8 cellular contexts compared by ENCODE assay signal in genomic region chr16:50627419-50627818, GRCh38. TPM values are rescaled to one million over a fixed set of nuclear protein-coding genes. Genes with fewer than 3 reads are reported as not detected.
DNase-seq lines count a peak whose midpoint lies in the region; FAIRE-seq and TF ChIP-seq lines count a peak whose summit lies in the region.

No MANE protein-coding gene starts in this region.

- H3K23ac ChIP-seq in mesenchymal stem cell (ENCODE audit: low read length in 2 of 2): no peak overlapping the region

- no peak overlapping the region for H4K91ac ChIP-seq in mesenchymal stem cell (ENCODE audit: low read length)

- no peak overlapping the region for H2BK5ac ChIP-seq in mesenchymal stem cell (ENCODE audit: low read depth, low read length, poor library complexity, severe bottlenecking)

- no peak overlapping the region for H3K18ac ChIP-seq in mesenchymal stem cell (ENCODE audit: low read depth in 1 of 2, low read length in 2 of 2)

- 69% methylated on average over 9 of the region's 10 CpGs for WGBS in mesenchymal stem cell

- no peak for FAIRE-seq in urothelium cell line (lab: Jason Lieb, UNC)

- H3K4ac ChIP-seq in mesenchymal stem cell (ENCODE audit: low read depth in 1 of 2, low read length in 2 of 2): no peak overlapping the region

- H3K27ac ChIP-seq in BLaER1 treated with 17β-estradiol and CSF1 and Interleukin-3, amounts not matched to agents 10 nM and 100 nM: no peak overlapping the region; a peak in 1 of 22 replicates
- H3K27ac ChIP-seq in right atrium auricular region: no peak overlapping the region
- H3K27ac ChIP-seq in mesenchymal stem cell (ENCODE audit: low read length, poor library complexity, severe bottlenecking): no peak overlapping the region

- H3K4me2 ChIP-seq in BLaER1 treated with 17β-estradiol and CSF1 and Interleukin-3, amounts not matched to agents 10 nM and 100 nM: peak overlapping the region; percentile 38 to 76 (median 54)
- no peak overlapping the region for H3K4me2 ChIP-seq in mesenchymal stem cell (ENCODE audit: low read length, poor library complexity, severe bottlenecking)

- no peak overlapping the region for H2BK120ac ChIP-seq in mesenchymal stem cell (ENCODE audit: low read depth, low read length)

- peak overlapping the region in 2 of 11 experiments; percentile 1 to 4; a peak in 1 of 22 replicates for H3K9ac ChIP-seq in BLaER1 treated with 17β-estradiol and CSF1 and Interleukin-3, amounts not matched to agents 10 nM and 100 nM
- no peak overlapping the region for H3K9ac ChIP-seq in mesenchymal stem cell (ENCODE audit: low read length)

- H3K4me1 ChIP-seq in BLaER1 treated with 17β-estradiol and CSF1 and Interleukin-3, amounts not matched to agents 10 nM and 100 nM: peaks cover 17 to 40% (median 33%) of the 10 kb centered on the region in 10 experiments; a peak in 19 of 20 replicates
- H3K4me1 ChIP-seq in right atrium auricular region (peaks cover 0 to 11% of the 10 kb centered on the region in 2 donors), mesenchymal stem cell (ENCODE audit: control insufficient read depth, insufficient read depth, low read depth, low read length) (no peaks in the 10 kb centered on the region)

- H3K27me3 ChIP-seq in BLaER1 treated with 17β-estradiol and CSF1 and Interleukin-3, amounts not matched to agents 10 nM and 100 nM: no peaks in the 10 kb centered on the region
- H3K27me3 ChIP-seq in right atrium auricular region: no peaks in the 10 kb centered on the region
- peaks cover 12 to 45% of the 10 kb centered on the region in 2 experiments for H3K27me3 ChIP-seq in mesenchymal stem cell (ENCODE audit: control insufficient read depth in 1 of 2, insufficient read depth in 1 of 2, low read length in 2 of 2)

- no peaks in the 10 kb centered on the region for H3K9me3 ChIP-seq in BLaER1 treated with 17β-estradiol and CSF1 and Interleukin-3, amounts not matched to agents 10 nM and 100 nM (replicated peaks in 1 of 11)
- H3K9me3 ChIP-seq in right atrium auricular region (no peaks in the 10 kb centered on the region), mesenchymal stem cell (ENCODE audit: control insufficient read depth, low read length) (no peaks in the 10 kb centered on the region)

- H2BK15ac ChIP-seq in mesenchymal stem cell (ENCODE audit: low read depth, poor library complexity, severe bottlenecking): no peak overlapping the region

- H2AFZ ChIP-seq in mesenchymal stem cell (ENCODE audit: low read depth, low read length): no peak overlapping the region

- H4K20me1 ChIP-seq in BLaER1 treated with 17β-estradiol and CSF1 and Interleukin-3, amounts not matched to agents 10 nM and 100 nM: no peaks in the 10 kb centered on the region; a peak in 1 of 22 replicates

- H3K36me3 ChIP-seq in BLaER1 treated with 17β-estradiol and CSF1 and Interleukin-3, amounts not matched to agents 10 nM and 100 nM: no peaks in the 10 kb centered on the region
- H3K36me3 ChIP-seq in right atrium auricular region (no peaks in the 10 kb centered on the region), mesenchymal stem cell (ENCODE audit: control insufficient read depth in 1 of 2, insufficient read depth in 2 of 2, low read depth in 1 of 2, low read length in 2 of 2) (no peaks in the 10 kb centered on the region)

- H3K4me3 ChIP-seq in BLaER1 treated with 17β-estradiol and CSF1 and Interleukin-3, amounts not matched to agents 10 nM and 100 nM: no peak overlapping the region
- H3K4me3 ChIP-seq in right atrium auricular region (no peak overlapping the region), mesenchymal stem cell (ENCODE audit: insufficient read depth in 1 of 2, low read depth in 1 of 2, low read length in 2 of 2) (no peak overlapping the region)

- TF ChIP-seq CTCF in right atrium auricular region (IDR thresholded peaks at IDR 0.05): peak in 1 of 2 donors; percentile 61

- no peak overlapping the region for H2BK12ac ChIP-seq in mesenchymal stem cell (ENCODE audit: low read length in 2 of 2)

- H2AK5ac ChIP-seq in mesenchymal stem cell (ENCODE audit: low read length, severe bottlenecking): no peak overlapping the region

- DNase-seq in M059J (ENCODE audit: low read depth) (peak; percentile 42), right atrium auricular region (ENCODE audit: low spot score) (peak; percentile 64), mesenchymal stem cell (no peak), NCI-H128 (lab: John Stamatoyannopoulos, UW; ENCODE audit: unreplicated experiment) (no peak), urothelium cell line (ENCODE audit: low spot score) (no peak)
- peak; percentile 46 to 61 for DNase-seq in activated T-cell treated with anti-CD3 and anti-CD28 coated beads, Interleukin-2, amount 50 U/mL, for 48 hours
- peak; percentile 18 to 45 for DNase-seq in stimulated activated CD4-positive, alpha-beta T cell treated with anti-CD3 and anti-CD28 coated beads, Interleukin-4, amount 100 ng/mL, for 4 hours

- H3K14ac ChIP-seq in mesenchymal stem cell (ENCODE audit: low read length in 2 of 2): no peak overlapping the region

- no peak overlapping the region for H4K8ac ChIP-seq in mesenchymal stem cell (ENCODE audit: low read length)

- no peaks in the 10 kb centered on the region for H3K79me1 ChIP-seq in mesenchymal stem cell (replicated peaks; ENCODE audit: low read length, poor library complexity, severe bottlenecking)

RNA-seq across cellular contexts. Expression of gene SNX20, which starts 53.7 kb away (rescaled TPM):
- total RNA-seq in M059J (2014; rRNA removed; shearing (Covaris generic)): not detected in 2 replicates
- 1 to 10 TPM in 1 of 2 donors, under 1 TPM in 1; 0.89 to 1.9 TPM for total RNA-seq in right atrium auricular region
- not detected for polyA plus RNA-seq in mesenchymal stem cell (2013, experiment 1 of 2)
- polyA plus RNA-seq in mesenchymal stem cell (2013, experiment 2 of 2): not detected

Comparison
In these comparisons a context has a peak if more than half of its experiments do, and no peak if none do; other contexts are left out.
1. DNase-seq: peak in M059J (single experiment), activated T-cell treated with anti-CD3 and anti-CD28 coated beads, Interleukin-2, amount 50 U/mL, for 48 hours (2 of 2), right atrium auricular region (single experiment) and stimulated activated CD4-positive, alpha-beta T cell treated with anti-CD3 and anti-CD28 coated beads, Interleukin-4, amount 100 ng/mL, for 4 hours (2 of 2); none in mesenchymal stem cell (single experiment), NCI-H128 (single experiment) and urothelium cell line (single experiment).